Comparison of ENCODE assay signal across 1 cellular context in the genomic region with DNA sequence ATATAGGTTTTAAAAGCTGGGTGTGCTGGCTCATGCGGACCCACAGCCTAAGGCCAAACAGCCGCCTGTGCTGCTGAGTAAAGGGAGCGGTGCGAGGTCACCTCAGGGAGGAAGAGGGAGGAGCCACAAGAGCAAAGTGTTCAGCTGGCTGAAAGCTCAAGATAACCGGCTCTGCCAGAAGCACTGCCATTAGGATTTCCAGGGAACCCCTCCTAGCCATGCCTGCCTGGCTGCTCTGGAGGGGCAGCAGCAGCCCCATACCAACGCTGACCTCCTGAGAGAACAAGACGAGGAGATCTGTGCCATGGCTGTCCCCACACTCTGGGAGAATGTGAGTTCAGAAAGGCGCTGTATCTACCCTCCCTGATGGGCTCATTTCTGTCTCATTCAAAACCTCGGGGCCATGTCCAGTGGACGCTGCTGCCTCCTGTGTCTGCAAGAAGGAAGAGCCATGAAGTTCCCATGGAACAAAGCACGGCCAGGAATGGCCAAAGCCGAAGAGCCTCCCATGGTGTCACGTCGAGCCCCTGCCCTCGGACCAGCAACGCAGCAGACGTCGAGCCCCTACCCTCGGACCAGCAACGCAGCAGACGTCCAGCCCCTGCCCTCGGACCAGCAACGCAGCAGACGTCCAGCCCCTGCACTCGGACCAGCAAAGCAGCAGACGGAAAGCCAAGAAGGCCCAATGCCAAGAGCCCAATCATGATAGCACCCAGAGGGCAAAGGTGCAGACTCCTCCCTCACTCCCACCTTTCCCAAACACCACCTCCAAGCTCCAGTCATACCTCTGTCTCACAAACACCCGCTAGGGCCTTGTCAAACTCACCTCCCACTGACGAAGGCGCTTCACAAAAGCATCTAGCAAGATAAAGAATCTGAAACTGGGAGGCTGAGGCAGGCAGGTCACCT.
TF ChIP-seq lines count a peak whose summit lies in the region.

No MANE protein-coding gene starts in this region.

TF ChIP-seq in WTC11, 78 proteins besides CTCF, POLR2A, EP300 and RAD21 (continued from another document):
- TF ChIP-seq, protein P1, sequence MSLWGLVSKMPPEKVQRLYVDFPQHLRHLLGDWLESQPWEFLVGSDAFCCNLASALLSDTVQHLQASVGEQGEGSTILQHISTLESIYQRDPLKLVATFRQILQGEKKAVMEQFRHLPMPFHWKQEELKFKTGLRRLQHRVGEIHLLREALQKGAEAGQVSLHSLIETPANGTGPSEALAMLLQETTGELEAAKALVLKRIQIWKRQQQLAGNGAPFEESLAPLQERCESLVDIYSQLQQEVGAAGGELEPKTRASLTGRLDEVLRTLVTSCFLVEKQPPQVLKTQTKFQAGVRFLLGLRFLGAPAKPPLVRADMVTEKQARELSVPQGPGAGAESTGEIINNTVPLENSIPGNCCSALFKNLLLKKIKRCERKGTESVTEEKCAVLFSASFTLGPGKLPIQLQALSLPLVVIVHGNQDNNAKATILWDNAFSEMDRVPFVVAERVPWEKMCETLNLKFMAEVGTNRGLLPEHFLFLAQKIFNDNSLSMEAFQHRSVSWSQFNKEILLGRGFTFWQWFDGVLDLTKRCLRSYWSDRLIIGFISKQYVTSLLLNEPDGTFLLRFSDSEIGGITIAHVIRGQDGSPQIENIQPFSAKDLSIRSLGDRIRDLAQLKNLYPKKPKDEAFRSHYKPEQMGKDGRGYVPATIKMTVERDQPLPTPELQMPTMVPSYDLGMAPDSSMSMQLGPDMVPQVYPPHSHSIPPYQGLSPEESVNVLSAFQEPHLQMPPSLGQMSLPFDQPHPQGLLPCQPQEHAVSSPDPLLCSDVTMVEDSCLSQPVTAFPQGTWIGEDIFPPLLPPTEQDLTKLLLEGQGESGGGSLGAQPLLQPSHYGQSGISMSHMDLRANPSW (CRISPR knock-in tag; conservative IDR thresholded peaks at IDR 0.05; ENCODE audit: low read depth): no peak
